ENCODE assay signal across 1 cellular context in genomic region chr9:113636165-113636564, GRCh38.
TF ChIP-seq lines count a peak whose summit lies in the region.

No MANE protein-coding gene starts in this region.

TF ChIP-seq in HepG2, 621 proteins besides CTCF, POLR2A, EP300 and RAD21 (continued from another document):
- TF ChIP-seq POLR2G (IDR thresholded peaks at IDR 0.05; ENCODE audit: low read depth, low read length) (no peak), FOXA3 (CRISPR knock-in tag; IDR thresholded peaks at IDR 0.05) (peak; percentile 47; the same call in 1 of the 2 replicates), TFDP1 (CRISPR knock-in tag; IDR thresholded peaks at IDR 0.05; ENCODE audit: borderline replicate concordance) (no peak), MTERF4 (CRISPR knock-in tag; IDR thresholded peaks at IDR 0.05) (no peak), ZNF790 (CRISPR knock-in tag; IDR thresholded peaks at IDR 0.05; ENCODE audit: borderline replicate concordance) (no peak), ATM (IDR thresholded peaks at IDR 0.05; ENCODE audit: borderline replicate concordance) (no peak), SIX1 (CRISPR knock-in tag; IDR thresholded peaks at IDR 0.05; ENCODE audit: borderline replicate concordance) (peak; percentile 93), ZNF292 (CRISPR knock-in tag; IDR thresholded peaks at IDR 0.05; ENCODE audit: borderline replicate concordance, low read depth) (peak; percentile 62; the same call in 1 of the 2 replicates), FOXA1 (IDR thresholded peaks at IDR 0.05) (no peak), FOXA1 (CRISPR knock-in tag; IDR thresholded peaks at IDR 0.05) (peak; percentile 46; the same call in 1 of the 2 replicates), ZMYM3 (CRISPR knock-in tag; IDR thresholded peaks at IDR 0.05) (peak; percentile 62), PAXIP1 (CRISPR knock-in tag; conservative IDR thresholded peaks at IDR 0.05) (0 out of 2 replicates have a peak, but pooled peaks have one; percentile 17), ZNF724P (CRISPR knock-in tag; IDR thresholded peaks at IDR 0.05; ENCODE audit: borderline replicate concordance) (0 out of 2 replicates have a peak, but pooled peaks have one; percentile 31), ZBTB20 (CRISPR knock-in tag; IDR thresholded peaks at IDR 0.05; ENCODE audit: borderline replicate concordance, low read depth) (no peak), KDM5B (CRISPR knock-in tag; IDR thresholded peaks at IDR 0.05; ENCODE audit: borderline replicate concordance) (no peak), GATAD2A (CRISPR knock-in tag; IDR thresholded peaks at IDR 0.05) (0 out of 2 replicates have a peak, but pooled peaks have one; percentile 10), SALL1 (CRISPR knock-in tag; IDR thresholded peaks at IDR 0.05) (peak; percentile 8; the same call in 1 of the 2 replicates)
